ENCODE assay signal across 9 cellular contexts in the genomic region with DNA sequence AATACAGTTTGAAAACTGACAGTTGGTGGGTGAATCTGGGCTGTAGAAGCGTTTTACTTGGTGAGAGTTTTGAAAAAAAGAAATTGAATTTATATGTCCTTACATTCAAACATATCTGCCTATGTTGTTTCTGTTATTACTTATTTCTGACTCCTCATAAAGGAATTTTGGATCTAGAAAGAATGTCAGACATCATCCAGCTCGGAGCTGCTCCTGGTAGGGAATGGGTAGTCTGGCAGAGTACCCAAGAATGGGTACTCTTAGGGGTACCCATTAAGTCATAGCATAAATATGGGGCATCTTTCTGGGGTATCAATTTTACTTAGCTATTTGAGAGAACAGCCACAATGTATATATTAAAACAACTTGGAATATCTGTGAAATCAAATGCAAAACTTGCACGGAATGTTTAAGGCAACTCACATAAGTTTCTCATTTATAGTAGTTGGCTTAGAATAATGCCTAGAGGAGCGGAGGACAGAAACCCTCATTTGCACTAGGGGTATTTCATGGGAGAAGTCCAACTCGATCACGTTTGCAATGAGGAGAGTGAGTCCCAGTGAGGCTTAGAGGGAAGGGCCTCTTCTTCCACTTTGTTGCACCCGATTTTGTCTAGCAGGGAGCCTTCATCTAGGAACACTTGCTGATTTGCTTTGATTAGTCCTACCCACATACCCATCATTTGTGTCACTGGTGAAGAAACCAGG. TPM values are rescaled to one million over a fixed set of nuclear protein-coding genes. Genes with fewer than 3 reads are reported as not detected.
DNase-seq lines count a peak whose midpoint lies in the region; ATAC-seq, FAIRE-seq and TF ChIP-seq lines count a peak whose summit lies in the region.
"Had no signal": no experiment of that assay in that cellular context is flagged by ENCODE, and none has a peak within 500 bp of the region (broad histone marks: within the 10 kb centered on the region; RNA-seq: fewer than 3 reads in every experiment).

No MANE protein-coding gene starts in this region.

- POLR2A ChIA-PET in A673 (lab: Charles Lee; ENCODE audit: low non-redundant PET) (interaction anchor here (0.6 to 0.9 kb wide), 2 partner anchors 10 to 13 kb away, joined by 3 to 4 read pairs; no protein-coding TSS in a partner anchor), endothelial cell of umbilical vein (lab: Charles Lee) (interaction anchor here (1.0 to 1.2 kb wide), 2 partner anchors 9 to 18 kb away, joined by 3 read pairs; no protein-coding TSS in a partner anchor)

- TF ChIP-seq POLR2A in endothelial cell of umbilical vein (IDR thresholded peaks at IDR 0.05; ENCODE audit: low read depth, low read length): no peak

- TF ChIP-seq CTCF in A673 (conservative IDR thresholded peaks at IDR 0.05; ENCODE audit: low read depth, low read length) (no peak), OCI-LY3 (IDR thresholded peaks at IDR 0.05; ENCODE audit: low read depth, low read length) (no peak), endothelial cell of umbilical vein (IDR thresholded peaks at IDR 0.05; ENCODE audit: extremely low read depth in 1 of 2, insufficient read depth in 1 of 2, low read depth in 1 of 2, low read length in 2 of 2) (no peak), neural crest cell (conservative IDR thresholded peaks at IDR 0.05) (no peak)

- H3K79me2 ChIP-seq in OCI-LY3 (ENCODE audit: low read length) (no peaks in the 10 kb centered on the region), endothelial cell of umbilical vein (ENCODE audit: control insufficient read depth, insufficient read depth, low read length) (peaks cover 4% of the 10 kb centered on the region)

- no peaks in the 10 kb centered on the region for H3K9me3 Mint-ChIP-seq in neural crest cell
- H3K9me3 Mint-ChIP-seq in activated naive CD4-positive, alpha-beta T cell treated with anti-CD3 and anti-CD28 coated beads, Interleukin-2, amount 50 U/mL, for 72 hours: no peaks in the 10 kb centered on the region
- H3K9me3 Mint-ChIP-seq in activated T-helper 2 cell treated with anti-CD3 and anti-CD28 coated beads, Interferon-gamma antibody, Interleukin-2, Interleukin-4, amounts not matched to agents 10 μg/mL and 5 μg/mL and 100 μg/mL, durations not matched to agents 14 hours and 24 hours and 36 hours: no peaks in the 10 kb centered on the region

- no TSS peak for BruUV-seq in A673 (replicated peaks; lab: Mats Ljungman, UMichigan)
- BruUV-seq in endothelial cell of umbilical vein (replicated peaks; lab: Mats Ljungman, UMichigan): no TSS peak

- H3K27ac ChIP-seq in A673 (ENCODE audit: low read depth, low read length, poor library complexity, severe bottlenecking) (peak overlapping the region; percentile 75), OCI-LY3 (ENCODE audit: low read length) (no peak overlapping the region), endothelial cell of umbilical vein (ENCODE audit: insufficient read depth, low read depth, low read length) (peak overlapping the region; percentile 73)

- dilution Hi-C loops in endothelial cell of umbilical vein (cut with MboI; ENCODE audit: extremely low pct_ligation_motif_present, low sequenced_read_pairs): no loop called here

- peaks cover 16% of the 10 kb centered on the region for H3K4me1 Mint-ChIP-seq in neural crest cell
- H3K4me1 Mint-ChIP-seq in activated T-helper 2 cell treated with anti-CD3 and anti-CD28 coated beads, Interferon-gamma antibody, Interleukin-2, Interleukin-4, amounts not matched to agents 10 μg/mL and 5 μg/mL and 100 μg/mL, durations not matched to agents 14 hours and 24 hours and 36 hours (ENCODE audit: low read depth): peaks cover 3% of the 10 kb centered on the region

- DNase-seq in A673 (ENCODE audit: low spot score): no peak
- no peak for DNase-seq in endothelial cell of umbilical vein (ENCODE audit: low read depth, low spot score)
- DNase-seq in neural crest cell (ENCODE audit: low read depth, low spot score): no peak
- no peak for DNase-seq in ureter (ENCODE audit: low spot score)
- DNase-seq in amniotic stem cell (lab: John Stamatoyannopoulos, UW): no peak
- DNase-seq in activated naive CD4-positive, alpha-beta T cell treated with anti-CD3 and anti-CD28 coated beads, Interleukin-2, amount 50 U/mL, for 72 hours (ENCODE audit: low spot score in 2 of 2): no peak
- DNase-seq in activated T-helper 2 cell treated with anti-CD3 and anti-CD28 coated beads, Interferon-gamma antibody, Interleukin-2, Interleukin-4, amounts not matched to agents 10 μg/mL and 5 μg/mL and 100 μg/mL, durations not matched to agents 14 hours and 24 hours and 36 hours (ENCODE audit: low spot score): no peak
- DNase-seq: stimulated activated CD4-positive, alpha-beta T cell treated with anti-CD3 and anti-CD28 coated beads, Interleukin-2, amount 100 ng/mL, for 24 hours had no signal

- H3K9ac ChIP-seq in OCI-LY3 (ENCODE audit: low read length): no peak overlapping the region
- peak overlapping the region; percentile 49 for H3K9ac ChIP-seq in endothelial cell of umbilical vein (replicated peaks; ENCODE audit: extremely low read depth, insufficient read depth, low read length)

- H3K27me3 ChIP-seq in A673 (replicated peaks; ENCODE audit: insufficient read depth, low read depth, low read length, poor library complexity): no peaks in the 10 kb centered on the region
- H3K27me3 ChIP-seq in OCI-LY3 (ENCODE audit: low read depth, low read length): peaks cover 18% of the 10 kb centered on the region
- H3K27me3 ChIP-seq in endothelial cell of umbilical vein (ENCODE audit: control insufficient read depth in 2 of 2, insufficient read depth in 2 of 2, low read length in 2 of 2): no peaks in the 10 kb centered on the region

- no peak overlapping the region for H3K4me3 ChIP-seq in A673 (ENCODE audit: low read depth, low read length, poor library complexity, severe bottlenecking)
- H3K4me3 ChIP-seq in OCI-LY3 (ENCODE audit: low read length): no peak overlapping the region
- no peak overlapping the region for H3K4me3 ChIP-seq in endothelial cell of umbilical vein (replicated peaks in 1 of 3; ENCODE audit: insufficient read depth in 1 of 3, low read depth in 1 of 3, low read length in 3 of 3)

- no peaks in the 10 kb centered on the region for H3K27me3 Mint-ChIP-seq in neural crest cell (ENCODE audit: low read depth)
- H3K27me3 Mint-ChIP-seq in activated T-helper 2 cell treated with anti-CD3 and anti-CD28 coated beads, Interferon-gamma antibody, Interleukin-2, Interleukin-4, amounts not matched to agents 10 μg/mL and 5 μg/mL and 100 μg/mL, durations not matched to agents 14 hours and 24 hours and 36 hours (ENCODE audit: low read depth): peaks cover 50% of the 10 kb centered on the region

- H3K9me3 ChIP-seq in A673 (ENCODE audit: low read depth, low read length, poor library complexity, severe bottlenecking) (no peaks in the 10 kb centered on the region), OCI-LY3 (ENCODE audit: insufficient read depth, low read length) (no peaks in the 10 kb centered on the region), endothelial cell of umbilical vein (replicated peaks; ENCODE audit: control insufficient read depth, insufficient read depth, low read length) (no peaks in the 10 kb centered on the region)

- H4K20me1 ChIP-seq in OCI-LY3 (ENCODE audit: insufficient read depth, low read length): no peaks in the 10 kb centered on the region
- no peaks in the 10 kb centered on the region for H4K20me1 ChIP-seq in endothelial cell of umbilical vein (replicated peaks; ENCODE audit: control insufficient read depth, extremely low read depth, insufficient read depth, low read length)

- no peak for FAIRE-seq in endothelial cell of umbilical vein (lab: Jason Lieb, UNC)

- no peaks in the 10 kb centered on the region for H3K9me1 ChIP-seq in endothelial cell of umbilical vein (replicated peaks; ENCODE audit: control insufficient read depth, extremely low read depth, insufficient read depth, low read length)

- intact Hi-C loops in A673 (cut with micrococcal nuclease; ENCODE audit: unreplicated experiment): no loop called here
- intact Hi-C loops in endothelial cell of umbilical vein (cut with micrococcal nuclease): no loop called here
- intact Hi-C loops in activated T-helper 2 cell treated with anti-CD3 and anti-CD28 coated beads, Interferon-gamma antibody, Interleukin-2, Interleukin-4, amounts not matched to agents 10 μg/mL and 5 μg/mL and 100 μg/mL, durations not matched to agents 14 hours and 24 hours and 36 hours (cut with micrococcal nuclease): no loop called here

- H2AFZ ChIP-seq in OCI-LY3 (ENCODE audit: low read depth, low read length): no peak overlapping the region
- H2AFZ ChIP-seq in endothelial cell of umbilical vein (ENCODE audit: low read depth, low read length): peak overlapping the region; percentile 55

- no peak for ATAC-seq in activated naive CD4-positive, alpha-beta T cell treated with anti-CD3 and anti-CD28 coated beads, Interleukin-2, amount 50 U/mL, for 72 hours

- H3K4me3 Mint-ChIP-seq in neural crest cell: peak overlapping the region; percentile 58
- H3K4me3 Mint-ChIP-seq in activated T-helper 2 cell treated with anti-CD3 and anti-CD28 coated beads, Interferon-gamma antibody, Interleukin-2, Interleukin-4, amounts not matched to agents 10 μg/mL and 5 μg/mL and 100 μg/mL, durations not matched to agents 14 hours and 24 hours and 36 hours (ENCODE audit: low read depth): no peak overlapping the region

- CTCF ChIA-PET in A673 (lab: Charles Lee): interaction anchor here (0.6 kb wide), 1 partner anchor 16 kb away, joined by 21 read pairs; no protein-coding TSS in a partner anchor
- CTCF ChIA-PET in endothelial cell of umbilical vein (lab: Charles Lee): interaction anchor here (0.8 to 9.2 kb wide), 8 partner anchors 14 to 584 kb away, joined by 3 to 72 read pairs (median 4); a partner anchor contains a TSS

- H3K4me2 ChIP-seq in OCI-LY3 (ENCODE audit: low read length) (peak overlapping the region; percentile 26; the same call in 1 of the 2 replicates), endothelial cell of umbilical vein (ENCODE audit: insufficient read depth, low read length) (no peak overlapping the region)

- peaks cover 3% of the 10 kb centered on the region for H3K36me3 Mint-ChIP-seq in neural crest cell (ENCODE audit: low read depth)
- peaks cover 0 to 7% of the 10 kb centered on the region in 2 donors for H3K36me3 Mint-ChIP-seq in activated naive CD4-positive, alpha-beta T cell treated with anti-CD3 and anti-CD28 coated beads, Interleukin-2, amount 50 U/mL, for 72 hours
- no peaks in the 10 kb centered on the region for H3K36me3 Mint-ChIP-seq in activated T-helper 2 cell treated with anti-CD3 and anti-CD28 coated beads, Interferon-gamma antibody, Interleukin-2, Interleukin-4, amounts not matched to agents 10 μg/mL and 5 μg/mL and 100 μg/mL, durations not matched to agents 14 hours and 24 hours and 36 hours (ENCODE audit: low read depth)

- no peak overlapping the region for H3K27ac Mint-ChIP-seq in neural crest cell (ENCODE audit: unreplicated experiment)
- no peak overlapping the region for H3K27ac Mint-ChIP-seq in activated naive CD4-positive, alpha-beta T cell treated with anti-CD3 and anti-CD28 coated beads, Interleukin-2, amount 50 U/mL, for 72 hours
- H3K27ac Mint-ChIP-seq in activated T-helper 2 cell treated with anti-CD3 and anti-CD28 coated beads, Interferon-gamma antibody, Interleukin-2, Interleukin-4, amounts not matched to agents 10 μg/mL and 5 μg/mL and 100 μg/mL, durations not matched to agents 14 hours and 24 hours and 36 hours: no peak overlapping the region

- H3K36me3 ChIP-seq in A673 (ENCODE audit: insufficient read depth, low read length, poor library complexity, severe bottlenecking) (peaks cover 5% of the 10 kb centered on the region), OCI-LY3 (replicated peaks; ENCODE audit: low read depth, low read length) (no peaks in the 10 kb centered on the region), endothelial cell of umbilical vein (ENCODE audit: control insufficient read depth in 2 of 2, extremely low read depth in 1 of 2, insufficient read depth in 2 of 2, low read length in 2 of 2) (peaks cover 0 to 5% of the 10 kb centered on the region in 2 experiments)

- H3K4me1 ChIP-seq in A673 (ENCODE audit: insufficient read depth, low read length, poor library complexity, severe bottlenecking): peaks cover 24% of the 10 kb centered on the region
- H3K4me1 ChIP-seq in OCI-LY3 (ENCODE audit: low read length): peaks cover 11% of the 10 kb centered on the region
- peaks cover 26% of the 10 kb centered on the region for H3K4me1 ChIP-seq in endothelial cell of umbilical vein (ENCODE audit: control insufficient read depth, extremely low read depth, insufficient read depth, low read length)

RNA-seq across cellular contexts. Expression of a gene that starts 2.4 kb away (rescaled TPM):
- 53.6 and 57.8 TPM in 2 replicates for total RNA-seq in A673 (2021)
- 16.9 and 25.2 TPM in 2 replicates for total RNA-seq in endothelial cell of umbilical vein
- 56.1 and 56.2 TPM in 2 replicates for polyA plus RNA-seq in endothelial cell of umbilical vein
- polyA plus RNA-seq in endothelial cell of umbilical vein (2011; cell fraction: cytosol; rRNA removed): 29.0 and 35.2 TPM in 2 replicates
- polyA plus RNA-seq in endothelial cell of umbilical vein (2011; cell fraction: nucleus; rRNA removed): 24.3 and 26.0 TPM in 2 replicates
- polyA plus RNA-seq in endothelial cell of umbilical vein (2012): 43.5 and 47.5 TPM in 2 replicates
- 47.4 and 56.0 TPM in 2 replicates for polyA minus RNA-seq in endothelial cell of umbilical vein
- polyA minus RNA-seq in endothelial cell of umbilical vein (2011; cell fraction: cytosol; rRNA and poly(A)+ RNA removed): 9.9 TPM
- polyA minus RNA-seq in endothelial cell of umbilical vein (2011; cell fraction: nucleus; rRNA and poly(A)+ RNA removed): 21.9 and 32.1 TPM in 2 replicates
- 18.2 and 20.5 TPM in 2 replicates for total RNA-seq in neural crest cell
- 19.1 TPM for total RNA-seq in ureter
- total RNA-seq in activated naive CD4-positive, alpha-beta T cell treated with anti-CD3 and anti-CD28 coated beads, Interleukin-2, amount 50 U/mL, for 72 hours: under 1 TPM in 1 of 2 donors, not detected in 1; 0.23 TPM
- total RNA-seq in activated T-helper 2 cell treated with anti-CD3 and anti-CD28 coated beads, Interferon-gamma antibody, Interleukin-2, Interleukin-4, amounts not matched to agents 10 μg/mL and 5 μg/mL and 100 μg/mL, durations not matched to agents 14 hours and 24 hours and 36 hours: not detected in 2 replicates

RNA-seq across cellular contexts. Expression of a gene that starts 35.9 kb away (rescaled TPM):
- total RNA-seq in A673 (2021) (6.2 and 6.6 TPM in 2 replicates), endothelial cell of umbilical vein (2.7 and 4.0 TPM in 2 replicates), neural crest cell (6.7 and 7.5 TPM in 2 replicates), ureter (3.8 TPM)
- 1.7 TPM in 2 replicates for polyA plus RNA-seq in endothelial cell of umbilical vein
- 2.3 and 2.4 TPM in 2 replicates for polyA plus RNA-seq in endothelial cell of umbilical vein (2011; cell fraction: cytosol; rRNA removed)
- 1.5 and 1.9 TPM in 2 replicates for polyA plus RNA-seq in endothelial cell of umbilical vein (2011; cell fraction: nucleus; rRNA removed)
- polyA plus RNA-seq in endothelial cell of umbilical vein (2012): 2.0 and 2.7 TPM in 2 replicates
- 0.74 and 0.78 TPM in 2 replicates for polyA minus RNA-seq in endothelial cell of umbilical vein
- 1.1 TPM for polyA minus RNA-seq in endothelial cell of umbilical vein (2011; cell fraction: cytosol; rRNA and poly(A)+ RNA removed)
- polyA minus RNA-seq in endothelial cell of umbilical vein (2011; cell fraction: nucleus; rRNA and poly(A)+ RNA removed): 1.3 and 1.9 TPM in 2 replicates
- under 1 TPM in 1 of 2 donors, not detected in 1; 0.19 TPM for total RNA-seq in activated naive CD4-positive, alpha-beta T cell treated with anti-CD3 and anti-CD28 coated beads, Interleukin-2, amount 50 U/mL, for 72 hours
- total RNA-seq in activated T-helper 2 cell treated with anti-CD3 and anti-CD28 coated beads, Interferon-gamma antibody, Interleukin-2, Interleukin-4, amounts not matched to agents 10 μg/mL and 5 μg/mL and 100 μg/mL, durations not matched to agents 14 hours and 24 hours and 36 hours: 0.37 TPM in 1 of 2 replicates, not detected in the other

RNA-seq across cellular contexts. Expression of a gene that starts 36.3 kb away (rescaled TPM):
- total RNA-seq in A673 (2021) (9.2 and 10.9 TPM in 2 replicates), endothelial cell of umbilical vein (6.6 and 7.4 TPM in 2 replicates), neural crest cell (20.2 and 20.9 TPM in 2 replicates), ureter (28.1 TPM)
- 3.0 and 3.7 TPM in 2 replicates for polyA plus RNA-seq in endothelial cell of umbilical vein
- 3.8 and 3.9 TPM in 2 replicates for polyA plus RNA-seq in endothelial cell of umbilical vein (2011; cell fraction: cytosol; rRNA removed)
- 9.0 and 9.5 TPM in 2 replicates for polyA plus RNA-seq in endothelial cell of umbilical vein (2011; cell fraction: nucleus; rRNA removed)
- 4.2 and 5.4 TPM in 2 replicates for polyA plus RNA-seq in endothelial cell of umbilical vein (2012)
- 10.7 and 16.1 TPM in 2 replicates for polyA minus RNA-seq in endothelial cell of umbilical vein
- polyA minus RNA-seq in endothelial cell of umbilical vein (2011; cell fraction: cytosol; rRNA and poly(A)+ RNA removed): 3.0 TPM
- polyA minus RNA-seq in endothelial cell of umbilical vein (2011; cell fraction: nucleus; rRNA and poly(A)+ RNA removed): 54.5 and 62.8 TPM in 2 replicates
- total RNA-seq in activated naive CD4-positive, alpha-beta T cell treated with anti-CD3 and anti-CD28 coated beads, Interleukin-2, amount 50 U/mL, for 72 hours: not detected
- not detected in 2 replicates for total RNA-seq in activated T-helper 2 cell treated with anti-CD3 and anti-CD28 coated beads, Interferon-gamma antibody, Interleukin-2, Interleukin-4, amounts not matched to agents 10 μg/mL and 5 μg/mL and 100 μg/mL, durations not matched to agents 14 hours and 24 hours and 36 hours

Comparison
In these comparisons a context has a peak if more than half of its experiments do, and no peak if none do; other contexts are left out.
1. RNA of a gene that starts 2.4 kb away (total RNA-seq): 53.6 to 57.8 TPM in A673, 18.2 to 20.5 TPM in neural crest cell, 19.1 TPM in ureter (single experiment) and 16.9 to 25.2 TPM in endothelial cell of umbilical vein; 0.23 TPM in activated naive CD4-positive, alpha-beta T cell treated with anti-CD3 and anti-CD28 coated beads, Interleukin-2, amount 50 U/mL, for 72 hours and not detected in activated T-helper 2 cell treated with anti-CD3 and anti-CD28 coated beads, Interferon-gamma antibody, Interleukin-2, Interleukin-4, amounts not matched to agents 10 μg/mL and 5 μg/mL and 100 μg/mL, durations not matched to agents 14 hours and 24 hours and 36 hours; every median in the first group is over 10 times any median in the second.